20 cellular contexts compared by ENCODE assay signal in the genomic region with DNA sequence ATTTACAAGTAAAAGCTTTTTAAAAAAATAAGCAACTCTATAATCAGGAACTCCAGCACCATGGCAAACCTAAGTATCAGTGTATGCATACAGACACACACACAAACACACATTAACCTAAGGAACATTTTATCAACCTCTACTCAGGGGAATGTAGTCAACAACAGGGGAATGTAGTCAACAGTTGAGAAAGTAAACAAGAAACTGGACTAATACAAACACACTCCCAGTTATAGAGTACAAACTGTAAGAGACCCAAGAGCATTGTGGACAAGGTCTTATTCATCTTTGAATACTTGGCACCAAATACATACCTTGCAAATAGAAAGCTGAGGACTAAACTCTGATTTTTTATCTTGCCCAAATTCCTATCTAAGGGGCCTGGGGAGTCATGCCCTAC.
"Had no signal": no experiment of that assay in that cellular context is flagged by ENCODE, and none has a peak within 500 bp of the region (broad histone marks: within the 10 kb centered on the region; RNA-seq: fewer than 3 reads in every experiment).

No MANE protein-coding gene starts in this region.

- H3K9me3 ChIP-seq: ovary, tibial artery, vagina had no signal

- ATAC-seq: activated CD8-positive, alpha-beta T cell treated with anti-CD3 and anti-CD28 coated beads for 36 hours; heart left ventricle; left ventricle myocardium superior; naive thymus-derived CD8-positive, alpha-beta T cell; SK-N-SH treated with all-trans-retinoic acid at 6 μM for 48 hours had no signal

- H3K4me3 ChIP-seq: heart left ventricle, ovary, tibial artery, vagina had no signal

- H3K4me1 ChIP-seq: heart left ventricle, tibial artery, vagina had no signal

- DNase-seq: activated CD4-positive, alpha-beta T cell treated with anti-CD3 and anti-CD28 coated beads, Interleukin-2, amount 10 ng/mL, durations not matched to agents 24 days and 14 days; activated CD8-positive, alpha-beta T cell treated with anti-CD3 and anti-CD28 coated beads for 36 hours; activated naive CD4-positive, alpha-beta T cell treated with Interleukin-2 at 50 U/mL for 16 hours; activated naive CD8-positive, alpha-beta T cell treated with anti-CD3 and anti-CD28 coated beads, Interleukin-2, amount 10 ng/mL, durations not matched to agents 7 days and 5 days; activated T-cell treated with anti-CD3 and anti-CD28 coated beads, Interleukin-2, amount 50 U/mL, for 1 hour; effector CD8-positive, alpha-beta T cell; heart left ventricle; left ventricle myocardium superior; naive thymus-derived CD8-positive, alpha-beta T cell; ovary; retina; stimulated activated CD4-positive, alpha-beta T cell treated with anti-CD3 and anti-CD28 coated beads, Interleukin-2, amount 100 ng/mL, for 24 hours; stimulated activated naive CD4-positive, alpha-beta T cell treated with Interleukin-2 at 50 U/mL for 16 hours; substantia nigra; T-helper 1 cell; T-helper 9 cell; tibial artery had no signal

- H3K27ac ChIP-seq: heart left ventricle, ovary, tibial artery, vagina had no signal

- H3K36me3 ChIP-seq: ovary had no signal

- FAIRE-seq: frontal cortex had no signal

- H3K27me3 ChIP-seq: heart left ventricle, ovary, tibial artery, vagina had no signal
